In the genomic region with DNA sequence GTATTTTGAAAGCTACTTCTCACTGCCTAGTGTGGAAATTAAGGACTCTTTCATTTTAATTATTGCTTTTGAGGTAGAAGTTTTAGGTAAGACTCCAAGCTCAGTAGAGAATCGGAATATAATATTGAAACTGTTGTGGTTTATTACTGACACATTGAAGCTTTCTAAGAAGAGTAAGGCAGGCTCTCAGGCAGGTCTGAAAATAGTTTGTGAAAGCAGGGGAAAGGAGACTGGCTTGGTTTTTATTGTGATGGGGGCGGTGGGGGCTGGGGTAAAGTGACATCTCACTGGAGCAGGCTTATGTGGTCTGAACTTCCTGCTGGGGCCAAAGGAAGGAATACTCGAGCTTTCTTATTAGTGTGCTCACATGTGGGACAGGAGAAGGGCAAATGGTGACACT, we compare ENCODE assay signal across 12 cellular contexts.
DNase-seq lines count a peak whose midpoint lies in the region; ATAC-seq and TF ChIP-seq lines count a peak whose summit lies in the region.
"Had no signal": no experiment of that assay in that cellular context is flagged by ENCODE, and none has a peak within 500 bp of the region (broad histone marks: within the 10 kb centered on the region; RNA-seq: fewer than 3 reads in every experiment).

No MANE protein-coding gene starts in this region.

- H3K27ac Mint-ChIP-seq in activated CD4-positive, alpha-beta T cell treated with anti-CD3 and anti-CD28 coated beads, Interleukin-2, amount 10 ng/mL, durations not matched to agents 24 days and 14 days = peak overlapping the region; percentile 60
- H3K27ac Mint-ChIP-seq in activated CD4-positive, alpha-beta T cell treated with anti-CD3 and anti-CD28 coated beads, Interleukin-2, amount 10 ng/mL, durations not matched to agents 7 days and 5 days = no peak overlapping the region

- peaks cover 10% of the 10 kb centered on the region for H3K27me3 Mint-ChIP-seq in activated CD4-positive, alpha-beta T cell treated with anti-CD3 and anti-CD28 coated beads, Interleukin-2, amount 10 ng/mL, durations not matched to agents 24 days and 14 days
- peaks cover under 1% of the 10 kb centered on the region for H3K27me3 Mint-ChIP-seq in activated CD4-positive, alpha-beta T cell treated with anti-CD3 and anti-CD28 coated beads, Interleukin-2, amount 10 ng/mL, durations not matched to agents 7 days and 5 days

- H3K9me3 ChIP-seq in WERI-Rb-1 (ENCODE audit: severe bottlenecking) = no peaks in the 10 kb centered on the region
- H3K9me3 ChIP-seq: A549 had no signal

- no peak overlapping the region for H3K27ac ChIP-seq in WERI-Rb-1
- H3K27ac ChIP-seq: A549, SK-N-MC had no signal

- peak; percentile 86 for ATAC-seq in HG02623 (IDR thresholded peaks at IDR 0.05; ENCODE audit: unreplicated experiment)
- peak; percentile 82 for ATAC-seq in HG03460 (IDR thresholded peaks at IDR 0.05; ENCODE audit: unreplicated experiment)
- ATAC-seq: A549, sciatic nerve had no signal

- H3K27me3 ChIP-seq in WERI-Rb-1 (ENCODE audit: insufficient read depth, low read depth, severe bottlenecking) = no peaks in the 10 kb centered on the region

- peak overlapping the region; percentile 16 for H3K4me3 Mint-ChIP-seq in activated CD4-positive, alpha-beta T cell treated with anti-CD3 and anti-CD28 coated beads, Interleukin-2, amount 10 ng/mL, durations not matched to agents 24 days and 14 days
- no peak overlapping the region for H3K4me3 Mint-ChIP-seq in activated CD4-positive, alpha-beta T cell treated with anti-CD3 and anti-CD28 coated beads, Interleukin-2, amount 10 ng/mL, durations not matched to agents 7 days and 5 days

- H3K4me1 Mint-ChIP-seq in activated CD4-positive, alpha-beta T cell treated with anti-CD3 and anti-CD28 coated beads, Interleukin-2, amount 10 ng/mL, durations not matched to agents 24 days and 14 days = peaks cover 11% of the 10 kb centered on the region
- peaks cover 14% of the 10 kb centered on the region for H3K4me1 Mint-ChIP-seq in activated CD4-positive, alpha-beta T cell treated with anti-CD3 and anti-CD28 coated beads, Interleukin-2, amount 10 ng/mL, durations not matched to agents 7 days and 5 days

- POLR2A ChIA-PET in activated CD4-positive, alpha-beta T cell treated with anti-CD3 and anti-CD28 coated beads, Interleukin-2, amount 10 ng/mL, durations not matched to agents 7 days and 5 days (lab: Charles Lee) = interaction anchor here (0.6 kb wide), 1 partner anchor 591 kb away, joined by 3 read pairs; no protein-coding TSS in a partner anchor

- H3K36me3 ChIP-seq in WERI-Rb-1 = no peaks in the 10 kb centered on the region

- H3K36me3 Mint-ChIP-seq in activated CD4-positive, alpha-beta T cell treated with anti-CD3 and anti-CD28 coated beads, Interleukin-2, amount 10 ng/mL, durations not matched to agents 24 days and 14 days (ENCODE audit: low read depth) = no peaks in the 10 kb centered on the region
- no peaks in the 10 kb centered on the region for H3K36me3 Mint-ChIP-seq in activated CD4-positive, alpha-beta T cell treated with anti-CD3 and anti-CD28 coated beads, Interleukin-2, amount 10 ng/mL, durations not matched to agents 7 days and 5 days (ENCODE audit: low read depth)

- H3K9me3 Mint-ChIP-seq in activated CD4-positive, alpha-beta T cell treated with anti-CD3 and anti-CD28 coated beads, Interleukin-2, amount 10 ng/mL, durations not matched to agents 24 days and 14 days = no peaks in the 10 kb centered on the region
- H3K9me3 Mint-ChIP-seq in activated CD4-positive, alpha-beta T cell treated with anti-CD3 and anti-CD28 coated beads, Interleukin-2, amount 10 ng/mL, durations not matched to agents 7 days and 5 days = no peaks in the 10 kb centered on the region

- intact Hi-C loops in activated CD4-positive, alpha-beta T cell treated with anti-CD3 and anti-CD28 coated beads, Interleukin-2, amount 10 ng/mL, durations not matched to agents 24 days and 14 days (cut with micrococcal nuclease) = loop anchor here (1.0 to 5.0 kb wide), 2 partner anchors 10 to 137 kb away; no protein-coding TSS in a partner anchor

- no peak overlapping the region for H3K4me3 ChIP-seq in WERI-Rb-1 (ENCODE audit: low read depth, low read length)
- H3K4me3 ChIP-seq: A549, SK-N-MC had no signal

- no peak for TF ChIP-seq CTCF in WERI-Rb-1 (IDR thresholded peaks at IDR 0.05; ENCODE audit: low read depth, low read length)

- no peak for DNase-seq in activated CD4-positive, alpha-beta T cell treated with anti-CD3 and anti-CD28 coated beads, Interleukin-2, amount 10 ng/mL, durations not matched to agents 24 days and 14 days
- DNase-seq in activated CD4-positive, alpha-beta T cell treated with anti-CD3 and anti-CD28 coated beads, Interleukin-2, amount 10 ng/mL, durations not matched to agents 7 days and 5 days = no peak
- peak; percentile 26 for DNase-seq in stimulated activated CD8-positive, alpha-beta memory T cell treated with anti-CD3 and anti-CD28 coated beads, Interleukin-4, amount 100 ng/mL, for 48 hours
- DNase-seq in NCI-H2107 treated with DMSO at 0.1 percent for 48 hours (lab: John Stamatoyannopoulos, UW; ENCODE audit: unreplicated experiment) (no peak), WERI-Rb-1 (no peak), NCI-H2029 (lab: John Stamatoyannopoulos, UW) (no peak)
- DNase-seq: GF-D8 had no signal

- CTCF ChIA-PET in activated CD4-positive, alpha-beta T cell treated with anti-CD3 and anti-CD28 coated beads, Interleukin-2, amount 10 ng/mL, durations not matched to agents 7 days and 5 days (lab: Charles Lee) = no interaction called here
